ENCODE assay signal across 22 cellular contexts in the genomic region with DNA sequence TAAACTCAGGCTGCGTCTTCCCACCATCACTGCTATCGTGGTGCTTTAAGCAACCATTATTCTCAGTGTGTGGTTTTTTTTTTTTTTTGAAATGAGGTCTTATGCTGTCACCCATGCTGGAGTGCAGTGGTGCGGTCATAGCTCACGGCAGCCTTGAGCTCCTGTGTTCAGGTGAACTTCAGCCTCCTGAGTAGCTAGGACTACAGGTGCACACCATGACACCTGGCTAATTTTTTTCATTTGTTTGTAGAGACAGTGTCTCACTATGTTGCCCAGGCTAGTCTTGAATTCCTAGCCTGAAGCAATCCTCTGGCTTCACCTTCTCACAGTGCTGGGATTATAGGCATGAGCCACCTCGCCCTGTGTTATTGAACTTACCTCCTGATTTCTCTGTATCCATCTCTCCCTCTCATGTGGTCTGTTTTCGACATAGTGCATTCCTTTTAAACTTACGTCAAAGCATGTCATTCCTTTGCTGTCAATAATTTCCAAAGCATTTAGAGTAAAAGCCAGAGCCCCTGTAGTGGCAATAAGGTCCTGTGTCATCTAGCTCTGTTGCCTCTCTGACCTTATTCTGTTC.
"Had no signal": no experiment of that assay in that cellular context is flagged by ENCODE, and none has a peak within 500 bp of the region (broad histone marks: within the 10 kb centered on the region; RNA-seq: fewer than 3 reads in every experiment).

No MANE protein-coding gene starts in this region.

- ATAC-seq: activated CD8-positive, alpha-beta memory T cell treated with anti-CD3 and anti-CD28 coated beads, Interleukin-2, amount 10 ng/mL, durations not matched to agents 7 days and 5 days; PC-3; T-helper 17 cell had no signal

- H3K4me3 Mint-ChIP-seq: activated B cell treated with CpG ODN at 0.5 μM for 24 hours; activated CD4-positive, alpha-beta T cell treated with anti-CD3 and anti-CD28 coated beads, Interleukin-2, amount 10 ng/mL, durations not matched to agents 24 days and 14 days; activated CD8-positive, alpha-beta memory T cell treated with anti-CD3 and anti-CD28 coated beads, Interleukin-2, amount 10 ng/mL, durations not matched to agents 7 days and 5 days; activated naive CD4-positive, alpha-beta T cell treated with anti-CD3 and anti-CD28 coated beads, Interleukin-2, amount 50 U/mL, for 24 hours; activated T-cell treated with anti-CD3 and anti-CD28 coated beads, Interleukin-2, amount 50 U/mL, for 24 hours; activated T-helper 1 cell treated with anti-CD3 and anti-CD28 coated beads, Interleukin-12 subunit alpha, Interleukin-12 subunit beta, Interleukin-2, Interleukin-4 antibody, amounts not matched to agents 30 ng/mL and 10 ng/mL and 1 ng/mL, durations not matched to agents 14 hours and 24 hours and 36 hours; T-helper 17 cell had no signal

- H3K9me3 Mint-ChIP-seq: activated CD4-positive, alpha-beta T cell treated with anti-CD3 and anti-CD28 coated beads, Interleukin-2, amount 10 ng/mL, durations not matched to agents 24 days and 14 days; activated T-helper 1 cell treated with anti-CD3 and anti-CD28 coated beads, Interleukin-12 subunit alpha, Interleukin-12 subunit beta, Interleukin-2, Interleukin-4 antibody, amounts not matched to agents 30 ng/mL and 10 ng/mL and 1 ng/mL, durations not matched to agents 14 hours and 24 hours and 36 hours had no signal

- DNase-seq: activated B cell treated with CpG ODN at 0.5 μM for 24 hours; activated CD4-positive, alpha-beta T cell treated with anti-CD3 and anti-CD28 coated beads for 1 hour; activated CD4-positive, alpha-beta T cell treated with anti-CD3 and anti-CD28 coated beads, Interleukin-2, amount 10 ng/mL, durations not matched to agents 24 days and 14 days; activated CD4-positive, alpha-beta T cell treated with anti-CD3 and anti-CD28 coated beads, Interleukin-2, amount 50 U/mL, for 48 hours; activated CD8-positive, alpha-beta memory T cell treated with anti-CD3 and anti-CD28 coated beads, Interleukin-2, amount 10 ng/mL, durations not matched to agents 7 days and 5 days; activated effector memory CD4-positive, alpha-beta T cell treated with Interleukin-2 at 50 U/mL for 16 hours; activated naive CD4-positive, alpha-beta T cell; activated T-cell treated with anti-CD3 and anti-CD28 coated beads, Interleukin-2, amount 50 U/mL, for 24 hours; aorta; Karpas-422; NCI-H1105 treated with DMSO at 0.1 percent for 48 hours; NCI-H1436 treated with DMSO at 0.1 percent for 48 hours; NCI-H187; NCI-H2081; NCI-H446; NCI-H524; PC-3; SHP77 treated with DMSO at 0.1 percent for 48 hours; T-helper 17 cell; T-helper 9 cell had no signal

- H3K36me3 Mint-ChIP-seq: activated CD8-positive, alpha-beta memory T cell treated with anti-CD3 and anti-CD28 coated beads, Interleukin-2, amount 10 ng/mL, durations not matched to agents 7 days and 5 days; activated naive CD4-positive, alpha-beta T cell treated with anti-CD3 and anti-CD28 coated beads, Interleukin-2, amount 50 U/mL, for 24 hours had no signal

- H3K4me1 Mint-ChIP-seq: activated CD4-positive, alpha-beta T cell treated with anti-CD3 and anti-CD28 coated beads, Interleukin-2, amount 10 ng/mL, durations not matched to agents 24 days and 14 days; activated CD8-positive, alpha-beta memory T cell treated with anti-CD3 and anti-CD28 coated beads, Interleukin-2, amount 10 ng/mL, durations not matched to agents 7 days and 5 days; activated naive CD4-positive, alpha-beta T cell treated with anti-CD3 and anti-CD28 coated beads, Interleukin-2, amount 50 U/mL, for 24 hours; T-helper 17 cell had no signal

- H3K27ac Mint-ChIP-seq: activated B cell treated with CpG ODN at 0.5 μM for 24 hours; activated CD4-positive, alpha-beta T cell treated with anti-CD3 and anti-CD28 coated beads, Interleukin-2, amount 10 ng/mL, durations not matched to agents 24 days and 14 days; activated CD8-positive, alpha-beta memory T cell treated with anti-CD3 and anti-CD28 coated beads, Interleukin-2, amount 10 ng/mL, durations not matched to agents 7 days and 5 days; activated naive CD4-positive, alpha-beta T cell treated with anti-CD3 and anti-CD28 coated beads, Interleukin-2, amount 50 U/mL, for 24 hours; activated T-cell treated with anti-CD3 and anti-CD28 coated beads, Interleukin-2, amount 50 U/mL, for 24 hours; activated T-helper 1 cell treated with anti-CD3 and anti-CD28 coated beads, Interleukin-12 subunit alpha, Interleukin-12 subunit beta, Interleukin-2, Interleukin-4 antibody, amounts not matched to agents 30 ng/mL and 10 ng/mL and 1 ng/mL, durations not matched to agents 14 hours and 24 hours and 36 hours; T-helper 17 cell had no signal
